ENCODE assay signal across 17 cellular contexts in genomic region chr5:147743686-147744332, GRCh38. TPM values are rescaled to one million over a fixed set of nuclear protein-coding genes. Genes with fewer than 3 reads are reported as not detected.
DNase-seq lines count a peak whose midpoint lies in the region; ATAC-seq and TF ChIP-seq lines count a peak whose summit lies in the region.
"Had no signal": no experiment of that assay in that cellular context is flagged by ENCODE, and none has a peak within 500 bp of the region (broad histone marks: within the 10 kb centered on the region; RNA-seq: fewer than 3 reads in every experiment).

No MANE protein-coding gene starts in this region.

- H3K9me3 ChIP-seq in Caco-2, result no peaks in the 10 kb centered on the region

- DNase-seq in left ventricle myocardium superior (no peak), left cardiac atrium (no peak), NCI-H2227 treated with DMSO at 0.1 percent for 48 hours (lab: John Stamatoyannopoulos, UW) (peak; percentile 84), GM19238 (ENCODE audit: insufficient read length, low spot score) (no peak), Caco-2 (no peak), hippocampal formation (lab: John Stamatoyannopoulos, UW) (no peak)
- DNase-seq: activated CD4-positive, CD25-positive, alpha-beta regulatory T cell; activated T-cell treated with anti-CD3 and anti-CD28 coated beads, Interleukin-2, amount 50 U/mL, for 48 hours; effector CD4-positive, alpha-beta T cell; foreskin keratinocyte; stimulated activated CD4-positive, alpha-beta T cell treated with anti-CD3 and anti-CD28 coated beads, Interleukin-2, amount 100 ng/mL, for 48 hours had no signal

- peak overlapping the region; percentile 14 for H3K27ac ChIP-seq in temporal lobe (ENCODE audit: low read depth, low read length)
- H3K27ac ChIP-seq: foreskin keratinocyte had no signal

- no peaks in the 10 kb centered on the region; the same call in 1 of the 2 replicates for H3K27me3 ChIP-seq in Caco-2 (replicated peaks; ENCODE audit: control insufficient read depth, insufficient read depth, low read length)
- H3K27me3 ChIP-seq: foreskin keratinocyte had no signal

- no peaks in the 10 kb centered on the region for H3K9me3 Mint-ChIP-seq in brain
- no peaks in the 10 kb centered on the region for H3K9me3 Mint-ChIP-seq in Caco-2 (ENCODE audit: unreplicated experiment)
- H3K9me3 Mint-ChIP-seq: stimulated activated effector memory CD8-positive, alpha-beta T cell treated with anti-CD3 and anti-CD28 coated beads, Interleukin-12 subunit alpha, Interleukin-12 subunit beta, amount 100 ng/mL, for 72 hours had no signal

- intact Hi-C loops in left ventricle myocardium superior (cut with micrococcal nuclease), result no loop called here
- intact Hi-C loops in left cardiac atrium (cut with DNase I), result no loop called here
- intact Hi-C loops in Caco-2 (cut with micrococcal nuclease; ENCODE audit: unreplicated experiment), result no loop called here

- H3K4me3 ChIP-seq in Caco-2 (ENCODE audit: low read depth, low read length), result no peak overlapping the region

- H3K27me3 Mint-ChIP-seq in brain (no peaks in the 10 kb centered on the region), Caco-2 (ENCODE audit: insufficient read depth, unreplicated experiment) (no peaks in the 10 kb centered on the region)

- peak overlapping the region in 3 of 5 experiments; percentile 38 to 49 (median 38) for H3K4me3 Mint-ChIP-seq in brain
- no peak overlapping the region for H3K4me3 Mint-ChIP-seq in Caco-2 (ENCODE audit: unreplicated experiment)
- H3K4me3 Mint-ChIP-seq: stimulated activated effector memory CD8-positive, alpha-beta T cell treated with anti-CD3 and anti-CD28 coated beads, Interleukin-12 subunit alpha, Interleukin-12 subunit beta, amount 100 ng/mL, for 72 hours had no signal

- ATAC-seq in left ventricle myocardium superior (peak; percentile 38), left cardiac atrium (no peak)
- ATAC-seq: foreskin keratinocyte; HCT116; HepG2; stimulated activated effector memory CD8-positive, alpha-beta T cell treated with anti-CD3 and anti-CD28 coated beads, Interleukin-12 subunit alpha, Interleukin-12 subunit beta, amount 100 ng/mL, for 72 hours had no signal

- POLR2A ChIA-PET in Caco-2 (lab: Charles Lee), result no interaction called here

- TF ChIP-seq CTCF in brain (conservative IDR thresholded peaks at IDR 0.05) (no peak), Caco-2 (IDR thresholded peaks at IDR 0.05; ENCODE audit: insufficient read depth in 1 of 2, low read depth in 1 of 2, low read length in 1 of 2, severe bottlenecking in 1 of 2, unreplicated experiment in 1 of 2) (no peak)

- CTCF ChIA-PET in Caco-2 (lab: Charles Lee), result no interaction called here

- H3K36me3 Mint-ChIP-seq in brain (peaks cover 4% of the 10 kb centered on the region), Caco-2 (ENCODE audit: insufficient read depth, unreplicated experiment) (no peaks in the 10 kb centered on the region)
- H3K36me3 Mint-ChIP-seq: stimulated activated effector memory CD8-positive, alpha-beta T cell treated with anti-CD3 and anti-CD28 coated beads, Interleukin-12 subunit alpha, Interleukin-12 subunit beta, amount 100 ng/mL, for 72 hours had no signal

- peaks cover 74% of the 10 kb centered on the region for H3K4me1 Mint-ChIP-seq in brain
- H3K4me1 Mint-ChIP-seq in Caco-2 (ENCODE audit: low read depth, unreplicated experiment), result peaks cover 10% of the 10 kb centered on the region

- peaks cover 12% of the 10 kb centered on the region for H3K4me1 ChIP-seq in Caco-2
- H3K4me1 ChIP-seq: foreskin keratinocyte had no signal

- H3K27ac Mint-ChIP-seq in brain (peak overlapping the region; percentile 16 to 83 (median 64)), Caco-2 (ENCODE audit: unreplicated experiment) (no peak overlapping the region)
- H3K27ac Mint-ChIP-seq: stimulated activated effector memory CD8-positive, alpha-beta T cell treated with anti-CD3 and anti-CD28 coated beads, Interleukin-12 subunit alpha, Interleukin-12 subunit beta, amount 100 ng/mL, for 72 hours had no signal

- BruUV-seq in Caco-2 (replicated peaks; lab: Mats Ljungman, UMichigan), result no TSS peak

- no peaks in the 10 kb centered on the region for H3K36me3 ChIP-seq in Caco-2 (ENCODE audit: control insufficient read depth, insufficient read depth, low read length)

RNA-seq across cellular contexts. Expression of gene JAKMIP2, which starts 38.7 kb away (rescaled TPM):
- total RNA-seq in left ventricle myocardium superior (0.50 TPM), left cardiac atrium (under 1 TPM; 0.29 to 0.53 TPM), temporal lobe (49.7 TPM), Caco-2 (2022) (0.58 and 1.2 TPM in 2 replicates)
- polyA plus RNA-seq in brain (ENCODE audit: insufficient read depth, low read depth, low replicate concordance), result 14.9 TPM
- total RNA-seq: foreskin keratinocyte, renal cortical epithelial cell had no signal
- polyA plus RNA-seq: foreskin keratinocyte had no signal

Comparison
In these comparisons a context has a peak if more than half of its experiments do, and no peak if none do; other contexts are left out.
1. RNA of gene JAKMIP2, which starts 38.7 kb away (total RNA-seq): 49.7 TPM in temporal lobe (single experiment); 0.58 to 1.2 TPM in Caco-2, 0.29 to 0.53 TPM in left cardiac atrium and 0.50 TPM in left ventricle myocardium superior (single experiment); every median in the first group is over 10 times any median in the second.